In genomic region chr5:142245776-142246175, GRCh38 we compare ENCODE assay signal across 11 cellular contexts.
DNase-seq lines count a peak whose midpoint lies in the region; ATAC-seq and TF ChIP-seq lines count a peak whose summit lies in the region.
"Had no signal": no experiment of that assay in that cellular context is flagged by ENCODE, and none has a peak within 500 bp of the region (broad histone marks: within the 10 kb centered on the region; RNA-seq: fewer than 3 reads in every experiment).

No MANE protein-coding gene starts in this region.

- H3K4me3 Mint-ChIP-seq in brain, result no peak overlapping the region
- no peak overlapping the region for H3K4me3 Mint-ChIP-seq in type B pancreatic cell
- no peak overlapping the region for H3K4me3 Mint-ChIP-seq in stimulated activated naive CD8-positive, alpha-beta T cell treated with anti-CD3 and anti-CD28 coated beads, Interleukin-15, amount 100 ng/mL, for 72 hours
- H3K4me3 Mint-ChIP-seq: activated CD4-positive, alpha-beta T cell treated with anti-CD3 and anti-CD28 coated beads, Interleukin-2, amount 10 ng/mL, durations not matched to agents 7 days and 5 days had no signal

- no peak for TF ChIP-seq POLR2A in right lobe of liver (IDR thresholded peaks at IDR 0.05)

- peaks cover 0 to 9% (median 5%) of the 10 kb centered on the region in 5 experiments for H3K9me3 Mint-ChIP-seq in brain
- H3K9me3 Mint-ChIP-seq in type B pancreatic cell, result no peaks in the 10 kb centered on the region
- H3K9me3 Mint-ChIP-seq in stimulated activated naive CD8-positive, alpha-beta T cell treated with anti-CD3 and anti-CD28 coated beads, Interleukin-15, amount 100 ng/mL, for 72 hours, result no peaks in the 10 kb centered on the region
- H3K9me3 Mint-ChIP-seq: activated CD4-positive, alpha-beta T cell treated with anti-CD3 and anti-CD28 coated beads, Interleukin-2, amount 10 ng/mL, durations not matched to agents 7 days and 5 days had no signal

- no peak for ATAC-seq in right lobe of liver
- ATAC-seq in stimulated activated naive CD8-positive, alpha-beta T cell treated with anti-CD3 and anti-CD28 coated beads, Interleukin-15, amount 100 ng/mL, for 72 hours, result no peak

- no peaks in the 10 kb centered on the region for H3K36me3 ChIP-seq in right lobe of liver

- H3K36me3 Mint-ChIP-seq in brain (no peaks in the 10 kb centered on the region), type B pancreatic cell (no peaks in the 10 kb centered on the region)

- H3K27me3 Mint-ChIP-seq in brain, result peaks cover 10% of the 10 kb centered on the region
- no peaks in the 10 kb centered on the region for H3K27me3 Mint-ChIP-seq in type B pancreatic cell
- H3K27me3 Mint-ChIP-seq in stimulated activated naive CD8-positive, alpha-beta T cell treated with anti-CD3 and anti-CD28 coated beads, Interleukin-15, amount 100 ng/mL, for 72 hours, result no peaks in the 10 kb centered on the region

- H3K4me1 Mint-ChIP-seq in brain (peaks cover 16% of the 10 kb centered on the region), type B pancreatic cell (ENCODE audit: unreplicated experiment) (peaks cover 36% of the 10 kb centered on the region)
- no peaks in the 10 kb centered on the region for H3K4me1 Mint-ChIP-seq in stimulated activated naive CD8-positive, alpha-beta T cell treated with anti-CD3 and anti-CD28 coated beads, Interleukin-15, amount 100 ng/mL, for 72 hours

- intact Hi-C loops in right lobe of liver (cut with DNase I), result no loop called here

- H3K9me3 ChIP-seq in right lobe of liver, result no peaks in the 10 kb centered on the region

- no peaks in the 10 kb centered on the region for H3K27me3 ChIP-seq in right lobe of liver

- H3K4me3 ChIP-seq in right lobe of liver, result no peak overlapping the region

- peak overlapping the region; percentile 53 to 77 (median 69) for H3K27ac ChIP-seq in right lobe of liver

- H3K4me1 ChIP-seq in right lobe of liver, result peaks cover 0 to 22% (median 9%) of the 10 kb centered on the region in 4 donors

- H3K27ac Mint-ChIP-seq in brain, result peak overlapping the region in 4 of 5 experiments; percentile 45 to 95 (median 82)
- peak overlapping the region; percentile 29 for H3K27ac Mint-ChIP-seq in type B pancreatic cell
- no peak overlapping the region for H3K27ac Mint-ChIP-seq in stimulated activated naive CD8-positive, alpha-beta T cell treated with anti-CD3 and anti-CD28 coated beads, Interleukin-15, amount 100 ng/mL, for 72 hours
- H3K27ac Mint-ChIP-seq: activated CD4-positive, alpha-beta T cell treated with anti-CD3 and anti-CD28 coated beads, Interleukin-2, amount 10 ng/mL, durations not matched to agents 7 days and 5 days had no signal

- TF ChIP-seq CTCF in brain (conservative IDR thresholded peaks at IDR 0.05) (no peak), right lobe of liver (IDR thresholded peaks at IDR 0.05) (no peak), type B pancreatic cell (conservative IDR thresholded peaks at IDR 0.05) (no peak)

- DNase-seq in HT1080 (ENCODE audit: low read depth) (peak; percentile 76), right lobe of liver (no peak), type B pancreatic cell (ENCODE audit: extremely low spot score, unreplicated experiment) (no peak), HuH-7 (ENCODE audit: low spot score) (no peak), globus pallidus (ENCODE audit: low spot score) (no peak)
- DNase-seq in stimulated activated naive CD8-positive, alpha-beta T cell treated with anti-CD3 and anti-CD28 coated beads, Interleukin-15, amount 100 ng/mL, for 72 hours, result no peak
- DNase-seq: activated CD4-positive, alpha-beta T cell treated with anti-CD3 and anti-CD28 coated beads, Interleukin-2, amount 10 ng/mL, durations not matched to agents 7 days and 5 days; kidney; occipital lobe; stimulated activated CD4-positive, alpha-beta T cell treated with anti-CD3 and anti-CD28 coated beads, Interleukin-1b, Interleukin-23, amount 100 ng/mL, for 48 hours had no signal

- WGBS in right lobe of liver (ENCODE audit: insufficient coverage, low coverage, low lambda C conversion rate, missing lambda C conversion rate), result 79% methylated on average over 5 of the region's 5 CpGs

Comparison
In these comparisons a context has a peak if more than half of its experiments do, and no peak if none do; other contexts are left out.
1. H3K27ac Mint-ChIP-seq: peak in brain (4 of 5) and type B pancreatic cell (single experiment); none in stimulated activated naive CD8-positive, alpha-beta T cell treated with anti-CD3 and anti-CD28 coated beads, Interleukin-15, amount 100 ng/mL, for 72 hours (0 of 2).